In the genomic region with DNA sequence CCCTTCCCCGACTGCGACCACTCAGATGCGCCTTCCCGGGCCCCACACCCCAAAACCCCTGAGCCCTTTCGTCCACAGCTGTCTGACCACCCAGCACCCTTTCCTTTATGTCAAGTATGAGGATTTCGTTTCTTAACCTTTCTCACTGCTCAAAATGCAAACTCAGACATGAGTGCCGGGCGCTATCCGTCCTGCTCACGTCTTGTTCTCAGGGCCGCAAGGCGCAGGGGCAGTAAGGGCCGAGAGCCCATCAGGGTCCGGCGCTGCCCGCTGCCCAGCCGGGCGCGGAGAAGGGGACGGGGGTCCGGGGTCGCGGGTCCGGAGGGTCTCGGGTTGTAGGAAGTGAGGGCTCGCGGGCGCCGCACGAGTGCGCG, we compare ENCODE assay signal across 8 cellular contexts. TPM values are rescaled to one million over a fixed set of nuclear protein-coding genes. Genes with fewer than 3 reads are reported as not detected.
A peak's percentile ranks its signal among the peaks of the same experiment; 100 is the strongest.
DNase-seq lines count a peak whose midpoint lies in the region; ATAC-seq and TF ChIP-seq lines count a peak whose summit lies in the region.

No MANE protein-coding gene starts in this region.

- peaks cover 42% of the 10 kb centered on the region for H3K4me1 Mint-ChIP-seq in activated T-cell treated with anti-CD3 and anti-CD28 coated beads, Interleukin-2, amount 50 U/mL, for 72 hours (ENCODE audit: low read depth)

- peak overlapping the region; percentile 78 for H2AFZ ChIP-seq in OCI-LY7 (ENCODE audit: low read length)

- H3K36me3 ChIP-seq in OCI-LY7 (ENCODE audit: insufficient read depth, low read length), result peaks cover 70% of the 10 kb centered on the region
- no peaks in the 10 kb centered on the region for H3K36me3 ChIP-seq in ovary

- no peak for TF ChIP-seq POLR2A in ovary (IDR thresholded peaks at IDR 0.05)

- no peak for TF ChIP-seq CTCF in OCI-LY7 (conservative IDR thresholded peaks at IDR 0.05; ENCODE audit: low read length)
- no peak for TF ChIP-seq CTCF in epithelial cell of proximal tubule (conservative IDR thresholded peaks at IDR 0.05; ENCODE audit: low read depth, low read length)
- TF ChIP-seq CTCF in ovary (IDR thresholded peaks at IDR 0.05), result no peak

- H3K4me1 ChIP-seq in OCI-LY7 (ENCODE audit: insufficient read depth, low read length, poor library complexity, severe bottlenecking) (peaks cover 33% of the 10 kb centered on the region), ovary (ENCODE audit: insufficient read depth) (peaks cover 8% of the 10 kb centered on the region)

- no peaks in the 10 kb centered on the region for H3K9me2 ChIP-seq in OCI-LY7 (ENCODE audit: insufficient read depth, low read length)

- peak overlapping the region; percentile 96 for H3K4me2 ChIP-seq in OCI-LY7 (ENCODE audit: low read length)

- DNase-seq in activated T-cell treated with anti-CD3 and anti-CD28 coated beads, Interleukin-2, amount 50 U/mL, for 72 hours, result no peak
- DNase-seq in activated T-cell treated with anti-CD3 and anti-CD28 coated beads, Interleukin-2, amount 50 U/mL, for 48 hours, result no peak
- DNase-seq in OCI-LY7 (ENCODE audit: low spot score) (no peak), epithelial cell of proximal tubule (ENCODE audit: low read depth) (no peak), ovary (no peak), dedifferentiated amniotic fluid mesenchymal stem cell (ENCODE audit: extremely low spot score) (no peak), G401 (ENCODE audit: low spot score) (no peak)
- no peak for DNase-seq in activated CD8-positive, alpha-beta memory T cell treated with anti-CD3 and anti-CD28 coated beads for 24 hours

- in situ Hi-C loops in G401 (cut with HindIII; ENCODE audit: low sequenced_read_pairs), result loop anchor here (5.0 kb wide), 1 partner anchor 56 kb away; no protein-coding TSS in a partner anchor

- peaks cover 12% of the 10 kb centered on the region for H4K20me1 ChIP-seq in OCI-LY7 (ENCODE audit: insufficient read depth, low read length)

- intact Hi-C loops in OCI-LY7 (cut with micrococcal nuclease; ENCODE audit: unreplicated experiment), result loop anchor here (2.0 to 5.0 kb wide), 2 partner anchors 79 to 346 kb away; a partner anchor contains a TSS
- intact Hi-C loops in ovary (cut with DNase I), result no loop called here

- WGBS in ovary, 3 donors, result 0 to 1% (median 0%) methylated on average over 32 of the region's 32 CpGs

- peak overlapping the region; percentile 86 for H3K27ac ChIP-seq in OCI-LY7 (ENCODE audit: low read depth, low read length, poor library complexity, severe bottlenecking)
- peak overlapping the region; percentile 83 to 91 for H3K27ac ChIP-seq in ovary

- no peak for ATAC-seq in activated T-cell treated with anti-CD3 and anti-CD28 coated beads, Interleukin-2, amount 50 U/mL, for 72 hours (replicated peaks in 1 of 2)

- H3K4me3 Mint-ChIP-seq in activated T-cell treated with anti-CD3 and anti-CD28 coated beads, Interleukin-2, amount 50 U/mL, for 72 hours, result peak overlapping the region; percentile 87 to 98

- peak overlapping the region; percentile 98 for H3K27ac Mint-ChIP-seq in activated T-cell treated with anti-CD3 and anti-CD28 coated beads, Interleukin-2, amount 50 U/mL, for 72 hours

- CTCF ChIA-PET in OCI-LY7 (lab: Charles Lee; ENCODE audit: unreplicated experiment), result interaction anchor here (0.6 kb wide), 1 partner anchor 13 kb away, joined by 5 read pairs; no protein-coding TSS in a partner anchor

- TF ChIP-seq EP300 in ovary (IDR thresholded peaks at IDR 0.05), result no peak

- no peaks in the 10 kb centered on the region for H3K27me3 ChIP-seq in ovary

- no TSS peak for BruUV-seq in OCI-LY7 (replicated peaks; lab: Mats Ljungman, UMichigan)

- H3K79me2 ChIP-seq in OCI-LY7 (ENCODE audit: insufficient read depth, low read depth, low read length), result peaks cover 57% of the 10 kb centered on the region

- H3K27me3 Mint-ChIP-seq in activated T-cell treated with anti-CD3 and anti-CD28 coated beads, Interleukin-2, amount 50 U/mL, for 72 hours (ENCODE audit: low read depth), result peaks cover 6% of the 10 kb centered on the region

- POLR2A ChIA-PET in OCI-LY7 (lab: Charles Lee), result interaction anchor here (0.7 to 1.1 kb wide), 7 partner anchors 9 to 91 kb away, joined by 3 to 8 read pairs (median 4); no protein-coding TSS in a partner anchor

- H3K9me3 ChIP-seq in OCI-LY7 (ENCODE audit: low read length) (peaks cover 21% of the 10 kb centered on the region), ovary (no peaks in the 10 kb centered on the region)

- H3K36me3 Mint-ChIP-seq in activated T-cell treated with anti-CD3 and anti-CD28 coated beads, Interleukin-2, amount 50 U/mL, for 72 hours (ENCODE audit: insufficient read depth in 2 of 2), result peaks cover 24 to 47% of the 10 kb centered on the region in 2 donors

- H3K4me3 ChIP-seq in OCI-LY7 (ENCODE audit: low read depth, low read length, poor library complexity, severe bottlenecking) (peak overlapping the region; percentile 94), epithelial cell of proximal tubule (ENCODE audit: low read depth, low read length) (peak overlapping the region; percentile 90), ovary (peak overlapping the region; percentile 85)

- H3K9me3 Mint-ChIP-seq in activated T-cell treated with anti-CD3 and anti-CD28 coated beads, Interleukin-2, amount 50 U/mL, for 72 hours, result peaks cover 3 to 9% of the 10 kb centered on the region in 2 donors

RNA-seq across cellular contexts. Expression of a gene that starts 0.7 kb away (rescaled TPM):
- total RNA-seq in activated T-cell treated with anti-CD3 and anti-CD28 coated beads, Interleukin-2, amount 50 U/mL, for 72 hours, result 100 to 1,000 TPM in 1 of 2 donors, 10 to 100 TPM in 1; 93.1 to 104 TPM
- total RNA-seq in OCI-LY7 (2014; rRNA removed; shearing (Covaris generic)), result 67.6 and 79.2 TPM in 2 replicates
- total RNA-seq in OCI-LY7 (2022) (127 and 150 TPM in 2 replicates), epithelial cell of proximal tubule (12.3 and 18.0 TPM in 2 replicates), ovary (10 to 100 TPM; 27.0 to 62.0 (median 52.1) TPM)
- 10 to 100 TPM; 19.8 to 22.0 TPM for polyA plus RNA-seq in ovary
- total RNA-seq in G401 (2014; rRNA removed; shearing (Covaris generic)), result 12.3 and 13.2 TPM in 2 replicates
